ENCODE assay signal across 15 cellular contexts in the genomic region with DNA sequence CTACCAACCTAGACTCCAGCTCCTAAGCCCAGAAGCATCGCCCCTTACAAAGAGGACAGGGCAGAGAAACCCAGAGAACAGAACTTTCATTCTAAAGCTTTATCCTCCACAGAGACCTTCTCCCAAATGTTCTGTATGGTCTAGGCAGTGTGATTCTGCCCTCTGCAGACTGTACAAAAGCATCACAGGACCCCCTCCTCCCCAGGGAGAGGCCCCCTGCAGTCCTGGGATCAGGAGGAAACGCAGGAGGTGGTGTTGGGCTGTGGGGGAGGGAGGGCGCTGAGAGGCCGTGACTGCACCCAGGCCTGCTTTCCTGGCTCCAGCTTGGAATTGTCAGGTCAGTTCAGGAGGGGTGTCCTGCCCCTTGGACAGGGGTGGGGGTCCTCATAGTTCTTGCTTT.
"Had no signal": no experiment of that assay in that cellular context is flagged by ENCODE, and none has a peak within 500 bp of the region (broad histone marks: within the 10 kb centered on the region; RNA-seq: fewer than 3 reads in every experiment).

No MANE protein-coding gene starts in this region.

- H3K27me3 ChIP-seq: heart left ventricle, upper lobe of left lung had no signal

- H3K27ac ChIP-seq: heart left ventricle, psoas muscle, upper lobe of left lung had no signal

- H3K9me3 ChIP-seq: heart left ventricle, mucosa of descending colon, psoas muscle, upper lobe of left lung had no signal

- H3K4me3 ChIP-seq: heart left ventricle, mucosa of descending colon, psoas muscle, upper lobe of left lung had no signal

- DNase-seq: activated CD4-positive, alpha-beta memory T cell treated with anti-CD3 and anti-CD28 coated beads for 36 hours; activated naive CD8-positive, alpha-beta T cell treated with anti-CD3 and anti-CD28 coated beads, Interleukin-2, amount 10 ng/mL, durations not matched to agents 7 days and 5 days; activated T-cell treated with anti-CD3 and anti-CD28 coated beads, Interleukin-2, amount 50 U/mL, for 72 hours; anterior cingulate cortex; foreskin melanocyte; heart left ventricle; mammary epithelial cell; mucosa of descending colon; naive thymus-derived CD8-positive, alpha-beta T cell; occipital lobe; psoas muscle; stimulated activated naive CD8-positive, alpha-beta T cell treated with anti-CD3 and anti-CD28 coated beads, Interleukin-15, Interleukin-2, amounts not matched to agents 100 U/mL and 50 U/mL, for 24 hours; upper lobe of left lung had no signal

- ATAC-seq: activated T-cell treated with anti-CD3 and anti-CD28 coated beads, Interleukin-2, amount 50 U/mL, for 72 hours; heart left ventricle; left lobe of liver; mucosa of descending colon; naive thymus-derived CD8-positive, alpha-beta T cell; psoas muscle; sciatic nerve; stimulated activated naive CD8-positive, alpha-beta T cell treated with anti-CD3 and anti-CD28 coated beads, Interleukin-15, Interleukin-2, amounts not matched to agents 100 U/mL and 50 U/mL, for 24 hours had no signal

- H3K4me1 ChIP-seq: psoas muscle had no signal

- H3K36me3 ChIP-seq: upper lobe of left lung had no signal
